ENCODE assay signal across 1 cellular context in the genomic region with DNA sequence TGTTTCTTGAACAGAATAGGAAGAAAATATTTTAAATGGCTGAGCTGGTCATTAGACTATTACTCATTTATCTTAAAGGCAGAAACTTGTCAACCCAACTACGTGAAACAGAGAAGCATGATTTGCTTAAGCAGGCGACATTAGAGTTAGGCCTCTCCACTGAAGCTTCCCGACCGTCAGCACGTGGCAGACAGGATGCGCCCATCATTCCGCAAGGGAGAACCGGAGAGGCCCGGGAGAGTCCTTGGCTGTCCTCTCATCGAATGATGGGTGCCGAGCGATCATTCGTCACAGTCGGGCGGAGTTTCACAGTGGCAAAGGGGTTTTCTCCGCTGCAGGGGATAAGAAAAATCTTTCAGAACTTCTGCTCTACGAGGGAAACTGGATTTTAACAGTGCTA.
TF ChIP-seq lines count a peak whose summit lies in the region.

No MANE protein-coding gene starts in this region.

TF ChIP-seq in HepG2, 621 proteins besides CTCF, POLR2A, EP300 and RAD21:
- no peak for TF ChIP-seq ZFP1 (CRISPR knock-in tag; IDR thresholded peaks at IDR 0.05)
- no peak for TF ChIP-seq ZNF451 (CRISPR knock-in tag; IDR thresholded peaks at IDR 0.05)
- TF ChIP-seq, protein P1, sequence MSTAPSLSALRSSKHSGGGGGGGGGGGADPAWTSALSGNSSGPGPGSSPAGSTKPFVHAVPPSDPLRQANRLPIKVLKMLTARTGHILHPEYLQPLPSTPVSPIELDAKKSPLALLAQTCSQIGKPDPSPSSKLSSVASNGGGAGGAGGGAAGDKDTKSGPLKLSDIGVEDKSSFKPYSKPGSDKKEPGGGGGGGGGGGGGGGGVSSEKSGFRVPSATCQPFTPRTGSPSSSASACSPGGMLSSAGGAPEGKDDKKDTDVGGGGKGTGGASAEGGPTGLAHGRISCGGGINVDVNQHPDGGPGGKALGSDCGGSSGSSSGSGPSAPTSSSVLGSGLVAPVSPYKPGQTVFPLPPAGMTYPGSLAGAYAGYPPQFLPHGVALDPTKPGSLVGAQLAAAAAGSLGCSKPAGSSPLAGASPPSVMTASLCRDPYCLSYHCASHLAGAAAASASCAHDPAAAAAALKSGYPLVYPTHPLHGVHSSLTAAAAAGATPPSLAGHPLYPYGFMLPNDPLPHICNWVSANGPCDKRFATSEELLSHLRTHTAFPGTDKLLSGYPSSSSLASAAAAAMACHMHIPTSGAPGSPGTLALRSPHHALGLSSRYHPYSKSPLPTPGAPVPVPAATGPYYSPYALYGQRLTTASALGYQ (CRISPR knock-in tag; IDR thresholded peaks at IDR 0.05): no peak
- peak; percentile 74 for TF ChIP-seq RBM22 (optimal IDR thresholded peaks at IDR 0.05; ENCODE audit: low read length)
- TF ChIP-seq HNRNPLL (IDR thresholded peaks at IDR 0.05; ENCODE audit: low read depth, low read length, poor library complexity, severe bottlenecking): no peak
TF ChIP-seq in HepG2: peak in this region for 1.
